In genomic region chr1:111569913-111570312, GRCh38 we compare ENCODE assay signal across 14 cellular contexts. TPM values are rescaled to one million over a fixed set of nuclear protein-coding genes. Genes with fewer than 3 reads are reported as not detected.
DNase-seq lines count a peak whose midpoint lies in the region; ATAC-seq and TF ChIP-seq lines count a peak whose summit lies in the region.
"Had no signal": no experiment of that assay in that cellular context is flagged by ENCODE, and none has a peak within 500 bp of the region (broad histone marks: within the 10 kb centered on the region; RNA-seq: fewer than 3 reads in every experiment).

No MANE protein-coding gene starts in this region.

- peaks cover 16% of the 10 kb centered on the region for H3K4me1 ChIP-seq in stomach smooth muscle (ENCODE audit: control insufficient read depth, insufficient read depth, low read length)

- H3K9me3 Mint-ChIP-seq in activated B cell treated with CpG ODN at 0.5 μM for 24 hours, result no peaks in the 10 kb centered on the region
- H3K9me3 Mint-ChIP-seq in naive B cell, result no peaks in the 10 kb centered on the region

- no peaks in the 10 kb centered on the region for H3K27me3 ChIP-seq in stomach smooth muscle (ENCODE audit: control insufficient read depth in 1 of 2, insufficient read depth in 2 of 2, low read length in 2 of 2)

- no peak overlapping the region for H3K27ac Mint-ChIP-seq in activated B cell treated with CpG ODN at 0.5 μM for 24 hours
- no peak overlapping the region for H3K27ac Mint-ChIP-seq in naive B cell

- no peak overlapping the region for H3K9ac ChIP-seq in stomach smooth muscle (ENCODE audit: low read length in 2 of 2)

- H3K4me3 Mint-ChIP-seq in activated B cell treated with CpG ODN at 0.5 μM for 24 hours, result no peak overlapping the region
- no peak overlapping the region for H3K4me3 Mint-ChIP-seq in naive B cell

- H3K4me1 Mint-ChIP-seq in activated B cell treated with CpG ODN at 0.5 μM for 24 hours, result peaks cover 16% of the 10 kb centered on the region
- H3K4me1 Mint-ChIP-seq in naive B cell, result peaks cover 3 to 15% (median 10%) of the 10 kb centered on the region in 3 donors

- no peak for TF ChIP-seq CTCF in activated B cell treated with CpG ODN at 0.5 μM for 24 hours (IDR thresholded peaks at IDR 0.05)

- peak; percentile 33 for ATAC-seq in Right ventricle myocardium inferior
- ATAC-seq in activated B cell treated with CpG ODN at 0.5 μM for 24 hours (ENCODE audit: low read depth), result peak; percentile 49
- peak; percentile 23 to 34 for ATAC-seq in naive B cell (ENCODE audit: low read depth in 2 of 2)

- H3K27me3 Mint-ChIP-seq in activated B cell treated with CpG ODN at 0.5 μM for 24 hours (no peaks in the 10 kb centered on the region), naive B cell (no peaks in the 10 kb centered on the region)

- H3K36me3 ChIP-seq in stomach smooth muscle (ENCODE audit: control insufficient read depth in 2 of 2, insufficient read depth in 2 of 2, low read length in 2 of 2), result no peaks in the 10 kb centered on the region

- no peak overlapping the region for H3K4me3 ChIP-seq in stomach smooth muscle (ENCODE audit: low read length in 2 of 2)

- POLR2A ChIA-PET in activated B cell treated with CpG ODN at 0.5 μM for 24 hours (lab: Charles Lee), result interaction anchor here (0.7 kb wide), 1 partner anchor 225 kb away, joined by 6 read pairs; no protein-coding TSS in a partner anchor

- CTCF ChIA-PET in activated B cell treated with CpG ODN at 0.5 μM for 24 hours (lab: Charles Lee), result no interaction called here

- no peak for DNase-seq in Right ventricle myocardium inferior (ENCODE audit: missing footprints)
- DNase-seq in cardiac septum (ENCODE audit: low spot score), result no peak
- DNase-seq in activated B cell treated with CpG ODN at 0.5 μM for 24 hours, result no peak
- DNase-seq in naive B cell, result no peak
- DNase-seq in DMS79 (lab: John Stamatoyannopoulos, UW), result no peak
- no peak for DNase-seq in T-helper 1 cell
- no peak for DNase-seq in NCI-H1417 (lab: John Stamatoyannopoulos, UW)
- DNase-seq: C1 segment of cervical spinal cord, DMS 273 treated with DMSO at 0.1 percent for 48 hours, GF-D8, GOT3, NCI-H1105 treated with DMSO at 0.1 percent for 48 hours, NCI-H187 had no signal

- intact Hi-C loops in Right ventricle myocardium inferior (cut with DNase I) (no loop called here), cardiac septum (cut with DNase I) (no loop called here), activated B cell treated with CpG ODN at 0.5 μM for 24 hours (cut with micrococcal nuclease) (loop anchor here (1.0 to 5.0 kb wide), 4 partner anchors 23 to 127 kb away; no protein-coding TSS in a partner anchor)

- H3K36me3 Mint-ChIP-seq in activated B cell treated with CpG ODN at 0.5 μM for 24 hours (ENCODE audit: low read depth), result no peaks in the 10 kb centered on the region
- no peaks in the 10 kb centered on the region for H3K36me3 Mint-ChIP-seq in naive B cell

- H3K27ac ChIP-seq in stomach smooth muscle (ENCODE audit: low read length), result peak overlapping the region; percentile 19

- no peaks in the 10 kb centered on the region for H3K9me3 ChIP-seq in stomach smooth muscle (ENCODE audit: control insufficient read depth in 2 of 2, low read length in 2 of 2)

RNA-seq across cellular contexts. Expression of gene RAP1A, which starts 49.7 kb away (rescaled TPM):
- 107 TPM for total RNA-seq in Right ventricle myocardium inferior
- total RNA-seq in cardiac septum, result 114 TPM
- 92.4 and 93.8 TPM in 2 replicates for total RNA-seq in activated B cell treated with CpG ODN at 0.5 μM for 24 hours
- polyA plus RNA-seq in naive B cell (ENCODE audit: low read depth in 6 of 6), result 10 to 100 TPM; 30.7 to 44.6 (median 37.2) TPM
